ENCODE assay signal across 9 cellular contexts in genomic region chr7:7157177-7157886, GRCh38. TPM values are rescaled to one million over a fixed set of nuclear protein-coding genes. Genes with fewer than 3 reads are reported as not detected.
DNase-seq lines count a peak whose midpoint lies in the region; ATAC-seq and TF ChIP-seq lines count a peak whose summit lies in the region.
"Had no signal": no experiment of that assay in that cellular context is flagged by ENCODE, and none has a peak within 500 bp of the region (broad histone marks: within the 10 kb centered on the region; RNA-seq: fewer than 3 reads in every experiment).

No MANE protein-coding gene starts in this region.

- POLR2A ChIA-PET in activated CD8-positive, alpha-beta T cell treated with anti-CD3 and anti-CD28 coated beads, Interleukin-2, amount 10 ng/mL, durations not matched to agents 7 days and 5 days (lab: Charles Lee) = interaction anchor here (1.0 to 4.9 kb wide), 2 partner anchors 25 to 52 kb away, joined by 3 to 74 read pairs; partner anchors contain the start of gene C1GALT1

- 41 to 45% methylated on average over 2 of the region's 2 CpGs for WGBS in esophagus squamous epithelium, 2 donors

- peaks cover 48% of the 10 kb centered on the region for H3K4me1 Mint-ChIP-seq in activated CD8-positive, alpha-beta T cell treated with anti-CD3 and anti-CD28 coated beads, Interleukin-2, amount 10 ng/mL, durations not matched to agents 7 days and 5 days (ENCODE audit: low read depth)
- H3K4me1 Mint-ChIP-seq: neural crest cell had no signal

- H3K4me3 Mint-ChIP-seq in activated CD8-positive, alpha-beta T cell treated with anti-CD3 and anti-CD28 coated beads, Interleukin-2, amount 10 ng/mL, durations not matched to agents 7 days and 5 days = peak overlapping the region; percentile 84
- H3K4me3 Mint-ChIP-seq: neural crest cell had no signal

- no peaks in the 10 kb centered on the region for H3K27me3 Mint-ChIP-seq in activated CD8-positive, alpha-beta T cell treated with anti-CD3 and anti-CD28 coated beads, Interleukin-2, amount 10 ng/mL, durations not matched to agents 7 days and 5 days (ENCODE audit: low read depth)

- intact Hi-C loops in esophagus squamous epithelium (cut with DNase I) = no loop called here

- no peak overlapping the region for H3K27ac ChIP-seq in esophagus squamous epithelium

- H3K9me3 ChIP-seq in esophagus squamous epithelium = no peaks in the 10 kb centered on the region

- H3K36me3 Mint-ChIP-seq in activated CD8-positive, alpha-beta T cell treated with anti-CD3 and anti-CD28 coated beads, Interleukin-2, amount 10 ng/mL, durations not matched to agents 7 days and 5 days (ENCODE audit: low read depth) = peaks cover 43% of the 10 kb centered on the region

- DNase-seq in GDM1 (lab: John Stamatoyannopoulos, UW) = peak; percentile 74
- DNase-seq in Kasumi-1 (lab: John Stamatoyannopoulos, UW) = peak; percentile 12 to 22
- DNase-seq in activated CD8-positive, alpha-beta T cell treated with anti-CD3 and anti-CD28 coated beads, Interleukin-2, amount 10 ng/mL, durations not matched to agents 7 days and 5 days = peak; percentile 84
- peak; percentile 84 for DNase-seq in fibroblast of the aortic adventitia (ENCODE audit: low read depth)
- peak; percentile 13 for DNase-seq in stimulated activated naive CD4-positive, alpha-beta T cell treated with Interleukin-2 at 50 U/mL for 16 hours (lab: John Stamatoyannopoulos, UW)
- DNase-seq in esophagus squamous epithelium (lab: John Stamatoyannopoulos, UW) = no peak
- no peak for DNase-seq in NCI-H1436 treated with DMSO at 0.1 percent for 48 hours (lab: John Stamatoyannopoulos, UW)

- H3K4me3 ChIP-seq in fibroblast of the aortic adventitia (ENCODE audit: low read depth, low read length) (peak overlapping the region; percentile 41), esophagus squamous epithelium (peak overlapping the region in 1 of 4 donors; percentile 34)

- peak; percentile 67 for ATAC-seq in GM21737 (IDR thresholded peaks at IDR 0.05; ENCODE audit: unreplicated experiment)
- ATAC-seq in activated CD8-positive, alpha-beta T cell treated with anti-CD3 and anti-CD28 coated beads, Interleukin-2, amount 10 ng/mL, durations not matched to agents 7 days and 5 days = peak; percentile 95

- CTCF ChIA-PET in activated CD8-positive, alpha-beta T cell treated with anti-CD3 and anti-CD28 coated beads, Interleukin-2, amount 10 ng/mL, durations not matched to agents 7 days and 5 days (lab: Charles Lee) = interaction anchor here (0.9 to 4.1 kb wide), 6 partner anchors 18 to 384 kb away, joined by 3 to 29 read pairs (median 5); partner anchors contain the start of gene C1GALT1

- peak overlapping the region; percentile 98 for H3K27ac Mint-ChIP-seq in activated CD8-positive, alpha-beta T cell treated with anti-CD3 and anti-CD28 coated beads, Interleukin-2, amount 10 ng/mL, durations not matched to agents 7 days and 5 days

- H3K9me3 Mint-ChIP-seq in activated CD8-positive, alpha-beta T cell treated with anti-CD3 and anti-CD28 coated beads, Interleukin-2, amount 10 ng/mL, durations not matched to agents 7 days and 5 days (ENCODE audit: insufficient read depth) = peaks cover 21% of the 10 kb centered on the region

- no peaks in the 10 kb centered on the region for H3K4me1 ChIP-seq in esophagus squamous epithelium

- no peaks in the 10 kb centered on the region for H3K36me3 ChIP-seq in esophagus squamous epithelium

- TF ChIP-seq CTCF in fibroblast of the aortic adventitia (IDR thresholded peaks at IDR 0.05; ENCODE audit: insufficient read depth, low read length) = no peak
- no peak for TF ChIP-seq CTCF in esophagus squamous epithelium (IDR thresholded peaks at IDR 0.05)

- H3K27me3 ChIP-seq in esophagus squamous epithelium = no peaks in the 10 kb centered on the region

- no peak for TF ChIP-seq POLR2A in esophagus squamous epithelium (IDR thresholded peaks at IDR 0.05)

RNA-seq across cellular contexts. Expression of gene C1GALT1, which starts 25.0 kb away (rescaled TPM):
- total RNA-seq in activated CD8-positive, alpha-beta T cell treated with anti-CD3 and anti-CD28 coated beads, Interleukin-2, amount 10 ng/mL, durations not matched to agents 7 days and 5 days = 10 to 100 TPM; 47.4 to 50.7 TPM
- total RNA-seq in fibroblast of the aortic adventitia (ENCODE audit: low replicate concordance) (14.0 and 90.0 TPM in 2 replicates), esophagus squamous epithelium (10 to 100 TPM; 40.1 to 56.4 (median 43.9) TPM)

Comparison
In these comparisons a context has a peak if more than half of its experiments do, and no peak if none do; other contexts are left out.
1. DNase-seq: peak in GDM1 (single experiment), Kasumi-1 (2 of 2), activated CD8-positive, alpha-beta T cell treated with anti-CD3 and anti-CD28 coated beads, Interleukin-2, amount 10 ng/mL, durations not matched to agents 7 days and 5 days (single experiment), fibroblast of the aortic adventitia (single experiment) and stimulated activated naive CD4-positive, alpha-beta T cell treated with Interleukin-2 at 50 U/mL for 16 hours (single experiment); none in esophagus squamous epithelium (single experiment) and NCI-H1436 treated with DMSO at 0.1 percent for 48 hours (single experiment).